7 cellular contexts compared by ENCODE assay signal in the genomic region with DNA sequence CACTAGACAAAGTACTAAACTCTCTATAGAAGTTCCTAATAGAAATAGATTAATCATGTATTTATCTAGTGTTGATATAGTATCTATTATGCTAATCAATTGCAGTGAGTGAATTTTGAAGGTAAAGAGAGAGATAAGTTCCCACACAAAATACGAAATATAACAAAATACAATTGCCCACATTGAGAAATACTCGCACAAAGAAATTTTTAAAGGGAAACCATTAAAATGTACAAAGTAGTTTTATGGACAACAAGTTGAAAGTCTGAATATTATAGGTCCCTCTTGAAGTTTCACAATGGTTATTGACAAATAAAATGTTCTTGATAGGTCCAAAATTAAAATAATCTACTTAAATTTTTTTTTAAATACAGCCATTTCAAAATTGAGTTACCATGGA.
"Had no signal": no experiment of that assay in that cellular context is flagged by ENCODE, and none has a peak within 500 bp of the region (broad histone marks: within the 10 kb centered on the region; RNA-seq: fewer than 3 reads in every experiment).

No MANE protein-coding gene starts in this region.

- ATAC-seq: K562 had no signal

- H3K27ac ChIP-seq: HL-60, KMS-11 had no signal

- H3K4me2 ChIP-seq: KMS-11 had no signal

- H3K4me3 ChIP-seq: K562 had no signal

- FAIRE-seq: HTR-8/SVneo, K562 had no signal

- DNase-seq: Karpas-422, KBM-7, KG1 had no signal

- H3K9ac ChIP-seq: KMS-11 had no signal
